16 cellular contexts compared by ENCODE assay signal in the genomic region with DNA sequence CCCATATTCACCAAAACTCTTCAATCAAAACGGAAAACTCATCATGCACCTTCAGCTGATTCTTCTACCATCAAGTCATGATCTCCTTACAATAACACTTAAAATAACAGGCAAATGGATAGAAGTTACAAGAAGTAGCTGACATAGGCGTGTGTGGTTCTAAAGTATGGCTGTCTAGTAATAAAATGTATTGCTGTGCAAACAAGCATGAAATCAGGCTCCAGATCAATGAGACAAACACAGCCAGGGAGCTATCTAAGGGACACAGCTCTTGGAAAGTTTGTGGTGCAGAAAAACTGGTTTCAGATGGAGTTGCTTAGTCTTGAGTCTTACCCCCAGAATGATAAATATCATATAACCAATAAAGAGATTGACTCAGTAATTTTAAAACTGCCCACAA.
A peak's percentile ranks its signal among the peaks of the same experiment; 100 is the strongest.
DNase-seq lines count a peak whose midpoint lies in the region; ATAC-seq and TF ChIP-seq lines count a peak whose summit lies in the region.
"Had no signal": no experiment of that assay in that cellular context is flagged by ENCODE, and none has a peak within 500 bp of the region (broad histone marks: within the 10 kb centered on the region; RNA-seq: fewer than 3 reads in every experiment).

No MANE protein-coding gene starts in this region.

- H3K27ac ChIP-seq in SJSA1 = peak overlapping the region; percentile 50; the same call in 1 of the 2 replicates
- H3K27ac ChIP-seq: BLaER1 had no signal

- no peaks in the 10 kb centered on the region for H3K9me3 ChIP-seq in SJSA1 (replicated peaks)
- no peaks in the 10 kb centered on the region for H3K9me3 ChIP-seq in mucosa of descending colon
- H3K9me3 ChIP-seq: BLaER1 had no signal

- H3K4me1 ChIP-seq in SJSA1 (replicated peaks) (peaks cover 31% of the 10 kb centered on the region), mucosa of descending colon (ENCODE audit: low read depth) (no peaks in the 10 kb centered on the region)
- H3K4me1 ChIP-seq: BLaER1 had no signal

- no peak for TF ChIP-seq CTCF in mucosa of descending colon (IDR thresholded peaks at IDR 0.05)

- intact Hi-C loops in mucosa of descending colon (cut with DNase I, micrococcal nuclease) = no loop called here

- ATAC-seq in mucosa of descending colon (peak; percentile 67), GM21619 (IDR thresholded peaks at IDR 0.05; ENCODE audit: unreplicated experiment) (no peak)
- ATAC-seq: HCT116 had no signal

- H3K27me3 ChIP-seq in SJSA1 (replicated peaks) = no peaks in the 10 kb centered on the region
- H3K27me3 ChIP-seq: BLaER1 had no signal

- H3K36me3 ChIP-seq in SJSA1 (no peaks in the 10 kb centered on the region), mucosa of descending colon (ENCODE audit: low read depth) (no peaks in the 10 kb centered on the region)
- H3K36me3 ChIP-seq: BLaER1 had no signal

- peak; percentile 1 for DNase-seq in NCI-H510A treated with DMSO at 0.1 percent for 48 hours (lab: John Stamatoyannopoulos, UW)
- DNase-seq in NCI-H510A (lab: John Stamatoyannopoulos, UW) = no peak
- DNase-seq in SJSA1 (ENCODE audit: low read depth in 1 of 2, low spot score in 2 of 2) = no peak
- DNase-seq in mucosa of descending colon = no peak
- DNase-seq in dermis blood vessel endothelial cell = no peak
- no peak for DNase-seq in activated CD4-positive, alpha-beta T cell treated with anti-CD3 and anti-CD28 coated beads for 48 hours
- DNase-seq: 8988T; CD4-positive, alpha-beta memory T cell; DMS 273 treated with DMSO at 0.1 percent for 48 hours; DMS53; GDM1; GOT3; H7 had no signal

- H3K4me3 ChIP-seq in SJSA1 (no peak overlapping the region), mucosa of descending colon (no peak overlapping the region)
- H3K4me3 ChIP-seq: BLaER1 had no signal
